21 cellular contexts compared by ENCODE assay signal in genomic region chr13:93689333-93689732, GRCh38.
"Had no signal": no experiment of that assay in that cellular context is flagged by ENCODE, and none has a peak within 500 bp of the region (broad histone marks: within the 10 kb centered on the region; RNA-seq: fewer than 3 reads in every experiment).

No MANE protein-coding gene starts in this region.

- FAIRE-seq: frontal cortex had no signal

- H3K36me3 ChIP-seq: colonic mucosa, esophagus squamous epithelium, heart left ventricle, neural progenitor cell, right lobe of liver, spleen, tibial artery, uterus, WERI-Rb-1 had no signal

- H3K27ac ChIP-seq: colonic mucosa, esophagus squamous epithelium, heart left ventricle, neural progenitor cell, psoas muscle, right lobe of liver, spleen, tibial artery, uterus, WERI-Rb-1 had no signal

- H3K4me1 ChIP-seq: colonic mucosa, esophagus squamous epithelium, heart left ventricle, neural progenitor cell, psoas muscle, right lobe of liver, spleen, tibial artery, uterus had no signal

- DNase-seq: activated CD4-positive, alpha-beta memory T cell treated with anti-CD3 and anti-CD28 coated beads, Interleukin-2, amount 10 ng/mL, durations not matched to agents 7 days and 5 days; activated CD4-positive, alpha-beta T cell treated with anti-CD3 and anti-CD28 coated beads for 36 hours; activated effector memory CD4-positive, alpha-beta T cell treated with anti-CD3 and anti-CD28 coated beads, Interleukin-2, amount 50 U/mL, for 16 hours; activated T-cell treated with anti-CD3 and anti-CD28 coated beads, Interleukin-2, amount 50 U/mL, for 4 hours; amniotic stem cell; central memory CD4-positive, alpha-beta T cell; colonic mucosa; esophagus squamous epithelium; heart left ventricle; left cardiac atrium; naive B cell; psoas muscle; right lobe of liver; spleen; stimulated activated CD4-positive, alpha-beta T cell treated with anti-CD3 and anti-CD28 coated beads, Interleukin-1b, Interleukin-23, amount 100 ng/mL, for 48 hours; tibial artery; uterus; WERI-Rb-1 had no signal

- H3K4me3 ChIP-seq: colonic mucosa, esophagus squamous epithelium, heart left ventricle, lung, neural progenitor cell, psoas muscle, right lobe of liver, spleen, tibial artery, uterus had no signal

- H3K9ac ChIP-seq: neural progenitor cell had no signal

- H3K9me3 ChIP-seq: colonic mucosa, esophagus squamous epithelium, heart left ventricle, psoas muscle, right lobe of liver, spleen, tibial artery, uterus had no signal
